In the genomic region with DNA sequence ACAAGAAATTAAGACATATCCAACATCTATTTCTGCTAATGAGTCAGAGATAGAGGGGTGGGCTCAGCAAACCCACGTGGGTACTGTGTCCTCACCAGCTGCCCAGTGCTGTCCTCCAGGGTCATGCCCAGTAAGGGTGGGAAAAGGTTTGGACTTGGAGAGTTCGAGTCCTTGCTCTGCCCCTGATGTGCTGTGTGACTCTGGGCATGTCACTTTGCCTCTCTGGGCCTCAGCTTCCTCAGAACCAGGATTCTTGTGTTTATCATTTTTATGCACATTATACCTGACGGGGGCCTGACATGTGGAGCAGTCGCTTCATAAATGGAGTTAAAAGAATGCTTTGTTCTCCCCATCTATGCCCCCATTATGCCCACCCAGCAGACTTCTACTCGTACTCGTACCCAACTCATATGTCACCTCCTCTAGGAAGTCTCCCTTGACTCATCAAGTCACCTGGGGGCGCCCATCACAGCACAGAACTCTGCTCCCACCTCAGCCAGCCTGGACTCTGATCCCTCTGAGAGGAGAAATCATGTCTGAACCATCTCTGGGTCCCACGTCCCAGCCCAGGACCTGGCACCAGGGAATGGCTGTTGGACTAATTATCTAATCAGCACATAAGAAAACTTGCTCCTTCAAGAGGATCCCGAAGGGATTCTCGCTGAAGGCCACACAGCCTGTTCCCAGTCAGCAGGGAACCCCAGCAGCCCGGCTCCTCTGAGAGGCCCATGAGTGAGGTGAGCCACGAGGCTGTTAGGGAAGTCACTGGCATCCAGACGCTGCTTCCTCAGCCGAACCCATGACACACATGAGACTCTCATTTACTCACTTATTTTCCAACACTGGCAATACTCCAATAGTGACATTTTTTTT, we compare ENCODE assay signal across 17 cellular contexts. TPM values are rescaled to one million over a fixed set of nuclear protein-coding genes. Genes with fewer than 3 reads are reported as not detected.
DNase-seq lines count a peak whose midpoint lies in the region; ATAC-seq, FAIRE-seq and TF ChIP-seq lines count a peak whose summit lies in the region.
"Had no signal": no experiment of that assay in that cellular context is flagged by ENCODE, and none has a peak within 500 bp of the region (broad histone marks: within the 10 kb centered on the region; RNA-seq: fewer than 3 reads in every experiment).

No MANE protein-coding gene starts in this region.

- no peak overlapping the region for H2BK15ac ChIP-seq in IMR-90 (ENCODE audit: low read depth, low read length)

- H4K91ac ChIP-seq in IMR-90 (ENCODE audit: insufficient read depth, low read depth, low read length): no peak overlapping the region

- TF ChIP-seq POLR2A in A549 (IDR thresholded peaks at IDR 0.05; ENCODE audit: low read length) (no peak), IMR-90 (IDR thresholded peaks at IDR 0.05; ENCODE audit: low read depth, low read length) (no peak)

- H4K8ac ChIP-seq in IMR-90 (ENCODE audit: low read depth in 2 of 2, low read length in 2 of 2): no peak overlapping the region

- no peak overlapping the region for H3K56ac ChIP-seq in IMR-90 (ENCODE audit: extremely low read depth, insufficient read depth, low read length)

- no peaks in the 10 kb centered on the region for H3K9me1 ChIP-seq in IMR-90 (ENCODE audit: insufficient read depth, low read length)

- peak overlapping the region; percentile 43 to 73 for H3K27ac ChIP-seq in A549
- no peak overlapping the region for H3K27ac ChIP-seq in IMR-90 (ENCODE audit: insufficient read depth, low read length)
- H3K27ac ChIP-seq in lower lobe of right lung: no peak overlapping the region

- TF ChIP-seq CTCF in A549 (IDR thresholded peaks at IDR 0.05) (no peak), IMR-90 (conservative IDR thresholded peaks at IDR 0.05; ENCODE audit: low read depth, low read length) (no peak), choroid plexus epithelial cell (conservative IDR thresholded peaks at IDR 0.05; ENCODE audit: low read depth, low read length) (no peak), lower lobe of right lung (IDR thresholded peaks at IDR 0.05) (no peak)

- no peaks in the 10 kb centered on the region for H3K9me3 Mint-ChIP-seq in T-helper 2 cell treated with Interferon-gamma antibody and Interleukin-4, amounts not matched to agents 5 μg/mL and 100 μg/mL, for 36 hours
- H3K9me3 Mint-ChIP-seq: H9, memory B cell had no signal

- H3K36me3 ChIP-seq in IMR-90 (ENCODE audit: control insufficient read depth, insufficient read depth, low read length): no peaks in the 10 kb centered on the region
- H3K36me3 ChIP-seq in lower lobe of right lung: no peaks in the 10 kb centered on the region

- H4K5ac ChIP-seq in IMR-90 (ENCODE audit: low read depth, low read length): no peak overlapping the region

- no peak for TF ChIP-seq RAD21 in A549 (conservative IDR thresholded peaks at IDR 0.05 in 1 of 2, IDR thresholded peaks at IDR 0.05 in 1 of 2)
- TF ChIP-seq RAD21 in IMR-90 (IDR thresholded peaks at IDR 0.05; ENCODE audit: low read length): no peak

- no peak overlapping the region for H2BK5ac ChIP-seq in IMR-90 (ENCODE audit: low read depth, low read length, poor library complexity, severe bottlenecking)

- no peaks in the 10 kb centered on the region for H3K79me1 ChIP-seq in IMR-90 (ENCODE audit: low read depth in 1 of 2, low read length in 2 of 2)

- no peaks in the 10 kb centered on the region; the same call in 1 of the 2 replicates for H4K20me1 ChIP-seq in IMR-90 (ENCODE audit: insufficient read depth, low read length)

- no TSS peak for BruUV-seq in IMR-90 (replicated peaks; lab: Mats Ljungman, UMichigan)

- H3K18ac ChIP-seq in IMR-90 (ENCODE audit: low read depth, low read length): no peak overlapping the region

- peaks cover 13% of the 10 kb centered on the region for H3K27me3 Mint-ChIP-seq in T-helper 2 cell treated with Interferon-gamma antibody and Interleukin-4, amounts not matched to agents 5 μg/mL and 100 μg/mL, for 36 hours (ENCODE audit: low read depth)

- H3K23ac ChIP-seq in IMR-90 (ENCODE audit: low read depth, low read length): no peak overlapping the region

- H3K4me3 ChIP-seq in A549 (no peak overlapping the region), IMR-90 (ENCODE audit: insufficient read depth, low read depth, low read length) (no peak overlapping the region), choroid plexus epithelial cell (ENCODE audit: low read depth, low read length) (no peak overlapping the region), lower lobe of right lung (no peak overlapping the region)
- H3K4me3 ChIP-seq: SK-N-MC had no signal

- H3K9ac ChIP-seq in IMR-90 (ENCODE audit: low read depth, low read length): no peak overlapping the region

- H3K27me3 ChIP-seq in IMR-90 (ENCODE audit: control insufficient read depth, insufficient read depth, low read length): peaks cover 42% of the 10 kb centered on the region
- no peaks in the 10 kb centered on the region for H3K27me3 ChIP-seq in lower lobe of right lung (ENCODE audit: low read depth)

- no peak overlapping the region for H2AK9ac ChIP-seq in IMR-90 (replicated peaks; ENCODE audit: low read depth, low read length, poor library complexity)

- H3K27ac Mint-ChIP-seq in T-helper 2 cell treated with Interferon-gamma antibody and Interleukin-4, amounts not matched to agents 5 μg/mL and 100 μg/mL, for 36 hours: no peak overlapping the region
- H3K27ac Mint-ChIP-seq: H9, memory B cell had no signal

- in situ Hi-C loops in IMR-90 (cut with MboI; ENCODE audit: low sequenced_read_pairs): loop anchor here (5.0 to 25.0 kb wide), 2 partner anchors 43 to 293 kb away; a partner anchor contains a TSS

- H3K4me1 Mint-ChIP-seq in T-helper 2 cell treated with Interferon-gamma antibody and Interleukin-4, amounts not matched to agents 5 μg/mL and 100 μg/mL, for 36 hours (ENCODE audit: low read depth): peaks cover 7% of the 10 kb centered on the region
- H3K4me1 Mint-ChIP-seq: memory B cell had no signal

- CTCF ChIA-PET in A549 (lab: Yijun Ruan, JAX) (interaction anchor here (0.8 to 5.0 kb wide), 7 partner anchors 10 to 63 kb away, joined by 3 to 54 read pairs (median 3); no protein-coding TSS in a partner anchor), IMR-90 (lab: Yijun Ruan, JAX) (interaction anchor here (1.0 kb wide), 1 partner anchor 54 kb away, joined by 3 read pairs; no protein-coding TSS in a partner anchor)

- POLR2A ChIA-PET in A549 (lab: Yijun Ruan, JAX): no interaction called here
- POLR2A ChIA-PET in IMR-90 (lab: Charles Lee; ENCODE audit: unreplicated experiment): no interaction called here

- H2AFZ ChIP-seq in IMR-90 (replicated peaks; ENCODE audit: low read length, poor library complexity): no peak overlapping the region

- intact Hi-C loops in IMR-90 (cut with micrococcal nuclease): no loop called here
- intact Hi-C loops in lower lobe of right lung (cut with DNase I): no loop called here

- H3K9me3 ChIP-seq in A549 (no peaks in the 10 kb centered on the region), IMR-90 (ENCODE audit: control insufficient read depth, insufficient read depth, low read length) (no peaks in the 10 kb centered on the region), lower lobe of right lung (no peaks in the 10 kb centered on the region)

- no peaks in the 10 kb centered on the region for H3K36me3 Mint-ChIP-seq in T-helper 2 cell treated with Interferon-gamma antibody and Interleukin-4, amounts not matched to agents 5 μg/mL and 100 μg/mL, for 36 hours (ENCODE audit: low read depth)
- H3K36me3 Mint-ChIP-seq: memory B cell had no signal

- H3K14ac ChIP-seq in IMR-90 (replicated peaks; ENCODE audit: low read depth, low read length): no peak overlapping the region

- DNase-seq in A549 (ENCODE audit: low read depth in 1 of 2, low spot score in 1 of 2) (no peak), IMR-90 (peak; percentile 36), choroid plexus epithelial cell (ENCODE audit: low read depth) (peak; percentile 70), lower lobe of right lung (peak; percentile 72), NCI-H2029 treated with DMSO at 0.1 percent for 48 hours (lab: John Stamatoyannopoulos, UW) (no peak), activated gamma-delta T cell treated with Interleukin-2 at 50 U/mL for 16 hours (no peak)
- no peak for DNase-seq in stimulated activated CD4-positive, alpha-beta T cell treated with anti-CD3 and anti-CD28 coated beads, Interleukin-2, amount 100 ng/mL, for 24 hours
- DNase-seq in T-helper 2 cell treated with Interferon-gamma antibody and Interleukin-4, amounts not matched to agents 5 μg/mL and 100 μg/mL, for 36 hours (ENCODE audit: low spot score): no peak
- DNase-seq: activated CD4-positive, alpha-beta T cell treated with anti-CD3 and anti-CD28 coated beads for 4 hours; DMS79 treated with DMSO at 0.1 percent for 48 hours; effector memory CD4-positive, alpha-beta T cell; H9; occipital lobe; stimulated activated CD8-positive, alpha-beta memory T cell treated with anti-CD3 and anti-CD28 coated beads, Interleukin-4, amount 100 ng/mL, for 48 hours had no signal

- peak; percentile 61 to 73; a peak in 3 of 6 replicates for ATAC-seq in A549
- ATAC-seq in IMR-90 (ENCODE audit: low read depth): no peak
- ATAC-seq in lower lobe of right lung: peak; percentile 68 to 76

- H3K4ac ChIP-seq in IMR-90 (ENCODE audit: low read depth, low read length): no peak overlapping the region

- no peak for FAIRE-seq in A549 (lab: Jason Lieb, UNC)
- FAIRE-seq: astrocyte had no signal

- H3K4me1 ChIP-seq in A549: peaks cover 26% of the 10 kb centered on the region
- H3K4me1 ChIP-seq in IMR-90 (ENCODE audit: control insufficient read depth, insufficient read depth, low read length): no peaks in the 10 kb centered on the region; the same call in 1 of the 2 replicates
- peaks cover 16% of the 10 kb centered on the region for H3K4me1 ChIP-seq in lower lobe of right lung

- H2BK120ac ChIP-seq in IMR-90 (ENCODE audit: low read depth, low read length): no peak overlapping the region

- H3K4me2 ChIP-seq in A549 (peak overlapping the region; percentile 37; the same call in 2 of the 3 replicates), IMR-90 (ENCODE audit: low read depth, low read length) (no peak overlapping the region)

- H3K4me3 Mint-ChIP-seq in T-helper 2 cell treated with Interferon-gamma antibody and Interleukin-4, amounts not matched to agents 5 μg/mL and 100 μg/mL, for 36 hours: no peak overlapping the region
- H3K4me3 Mint-ChIP-seq: H9, memory B cell had no signal

- H2BK20ac ChIP-seq in IMR-90 (ENCODE audit: low read depth, low read length): no peak overlapping the region

- dilution Hi-C loops in IMR-90 (cut with HindIII; ENCODE audit: low sequenced_read_pairs, unreplicated experiment): no loop called here

- 70% methylated on average over 14 of the region's 14 CpGs for WGBS in A549 (ENCODE audit: missing lambda C conversion rate)
- WGBS in IMR-90 (ENCODE audit: extremely low coverage in 2 of 2, insufficient read length in 1 of 2), 2 experiments: 100% methylated on average over 3 of the region's 14 CpGs; no CpG with 5 or more reads in 1 of the 2 experiments

- no peak overlapping the region for H2AK5ac ChIP-seq in IMR-90 (ENCODE audit: low read depth, low read length)

- no peak for TF ChIP-seq EP300 in A549 (IDR thresholded peaks at IDR 0.05)

RNA-seq across cellular contexts. Expression of a gene that starts 38.7 kb away (rescaled TPM):
- 164 and 188 TPM in 2 replicates for polyA plus RNA-seq in A549 (2011; rRNA removed)
- polyA plus RNA-seq in A549 (2012; cell fraction: cytosol; rRNA removed): 177 and 263 TPM in 2 replicates
- 271 and 323 TPM in 2 replicates for polyA plus RNA-seq in A549 (2012; cell fraction: nucleus; rRNA removed)
- 145 to 171 TPM (median 164 TPM) in 3 replicates for polyA plus RNA-seq in A549 (2017; fragmentation: RNase III; extraction: RNeasy Plus Mini Kit Qiagen cat#74134 plus additional on column Dnase treatment)
- 186 and 192 TPM in 2 replicates for polyA minus RNA-seq in A549 (2011; rRNA and poly(A)+ RNA removed)
- 6.4 and 6.8 TPM in 2 replicates for total RNA-seq in IMR-90 (2012; rRNA removed)
- polyA plus RNA-seq in IMR-90 (2012; rRNA removed): 26.6 and 28.7 TPM in 2 replicates
- polyA plus RNA-seq in IMR-90 (2012; cell fraction: cytosol; rRNA removed): 13.1 and 43.5 TPM in 2 replicates
- 11.3 and 20.6 TPM in 2 replicates for polyA plus RNA-seq in IMR-90 (2012; cell fraction: nucleus; rRNA removed; ENCODE audit: low replicate concordance)
- 16.3 TPM for total RNA-seq in lower lobe of right lung

Comparison
In these comparisons a context has a peak if more than half of its experiments do, and no peak if none do; other contexts are left out.
1. DNase-seq: peak in IMR-90 (single experiment), choroid plexus epithelial cell (single experiment) and lower lobe of right lung (single experiment); none in A549 (0 of 2), stimulated activated CD4-positive, alpha-beta T cell treated with anti-CD3 and anti-CD28 coated beads, Interleukin-2, amount 100 ng/mL, for 24 hours (0 of 2), NCI-H2029 treated with DMSO at 0.1 percent for 48 hours (single experiment), activated gamma-delta T cell treated with Interleukin-2 at 50 U/mL for 16 hours (single experiment) and T-helper 2 cell treated with Interferon-gamma antibody and Interleukin-4, amounts not matched to agents 5 μg/mL and 100 μg/mL, for 36 hours (single experiment).
2. H3K27ac ChIP-seq: peak in A549 (2 of 2); none in IMR-90 (single experiment) and lower lobe of right lung (single experiment).